Comparison of ENCODE assay signal across 15 cellular contexts in genomic region chr6:9204171-9204570, GRCh38.
DNase-seq lines count a peak whose midpoint lies in the region; ATAC-seq and TF ChIP-seq lines count a peak whose summit lies in the region.
"Had no signal": no experiment of that assay in that cellular context is flagged by ENCODE, and none has a peak within 500 bp of the region (broad histone marks: within the 10 kb centered on the region; RNA-seq: fewer than 3 reads in every experiment).

No MANE protein-coding gene starts in this region.

- H4K20me1 ChIP-seq in fibroblast of lung (ENCODE audit: control insufficient read depth, extremely low read depth, insufficient read depth, low read length) = no peaks in the 10 kb centered on the region

- no peak overlapping the region for H3K4me2 ChIP-seq in fibroblast of lung (ENCODE audit: extremely low read depth, insufficient read depth, low read length)

- WGBS in aorta, 2 donors = 18 to 35% methylated on average over 1 of the region's 1 CpG

- H3K27me3 ChIP-seq in fibroblast of lung (ENCODE audit: control insufficient read depth, insufficient read depth, low read length) (no peaks in the 10 kb centered on the region), aorta (ENCODE audit: control insufficient read depth in 1 of 2, insufficient read depth in 2 of 2, low read length in 1 of 2) (peaks cover 0 to 1% of the 10 kb centered on the region in 2 donors)
- H3K27me3 ChIP-seq: colonic mucosa had no signal

- H3K4me3 Mint-ChIP-seq in activated CD4-positive, alpha-beta memory T cell treated with anti-CD3 and anti-CD28 coated beads, Interleukin-2, amount 10 ng/mL, durations not matched to agents 7 days and 5 days = no peak overlapping the region
- H3K4me3 Mint-ChIP-seq: activated CD4-positive, alpha-beta T cell treated with anti-CD3 and anti-CD28 coated beads, Interleukin-2, amount 10 ng/mL, durations not matched to agents 7 days and 5 days had no signal

- H3K79me2 ChIP-seq in fibroblast of lung (ENCODE audit: control insufficient read depth, insufficient read depth, low read length) = no peaks in the 10 kb centered on the region

- H3K27me3 Mint-ChIP-seq in activated CD4-positive, alpha-beta memory T cell treated with anti-CD3 and anti-CD28 coated beads, Interleukin-2, amount 10 ng/mL, durations not matched to agents 7 days and 5 days = no peaks in the 10 kb centered on the region
- H3K27me3 Mint-ChIP-seq: activated CD4-positive, alpha-beta T cell treated with anti-CD3 and anti-CD28 coated beads, Interleukin-2, amount 10 ng/mL, durations not matched to agents 7 days and 5 days; progenitor cell of endocrine pancreas had no signal

- no peaks in the 10 kb centered on the region for H3K4me1 Mint-ChIP-seq in activated CD4-positive, alpha-beta memory T cell treated with anti-CD3 and anti-CD28 coated beads, Interleukin-2, amount 10 ng/mL, durations not matched to agents 7 days and 5 days
- H3K4me1 Mint-ChIP-seq: activated CD4-positive, alpha-beta T cell treated with anti-CD3 and anti-CD28 coated beads, Interleukin-2, amount 10 ng/mL, durations not matched to agents 7 days and 5 days had no signal

- peaks cover 8% of the 10 kb centered on the region for H3K9me3 Mint-ChIP-seq in activated CD4-positive, alpha-beta memory T cell treated with anti-CD3 and anti-CD28 coated beads, Interleukin-2, amount 10 ng/mL, durations not matched to agents 7 days and 5 days

- H3K27ac ChIP-seq in fibroblast of lung (ENCODE audit: insufficient read depth, low read length) (no peak overlapping the region), aorta (ENCODE audit: low read depth in 1 of 2, low read length in 2 of 2) (no peak overlapping the region)
- H3K27ac ChIP-seq: 22Rv1, colonic mucosa had no signal

- CTCF ChIA-PET in activated CD4-positive, alpha-beta memory T cell treated with anti-CD3 and anti-CD28 coated beads, Interleukin-2, amount 10 ng/mL, durations not matched to agents 7 days and 5 days (lab: Charles Lee) = no interaction called here

- no peak overlapping the region for H3K4me3 ChIP-seq in fibroblast of lung (replicated peaks in 1 of 4; ENCODE audit: control extremely low read depth in 1 of 4, insufficient read depth in 1 of 4, low read depth in 3 of 4, low read length in 4 of 4)
- no peak overlapping the region for H3K4me3 ChIP-seq in aorta (ENCODE audit: low read length in 2 of 2)
- H3K4me3 ChIP-seq: colonic mucosa had no signal

- no peak overlapping the region for H3K9ac ChIP-seq in fibroblast of lung (ENCODE audit: insufficient read depth, low read length)

- intact Hi-C loops in aorta (cut with DNase I) = no loop called here

- H2AFZ ChIP-seq in fibroblast of lung (ENCODE audit: low read length) = no peak overlapping the region

- no peak for ATAC-seq in HG03571 (IDR thresholded peaks at IDR 0.05; ENCODE audit: unreplicated experiment)
- no peak for ATAC-seq in aorta (ENCODE audit: low FRiP score)

- H3K36me3 ChIP-seq in fibroblast of lung (ENCODE audit: control insufficient read depth, insufficient read depth, low read length) (no peaks in the 10 kb centered on the region), aorta (ENCODE audit: control insufficient read depth in 1 of 2, insufficient read depth in 2 of 2, low read length in 1 of 2) (no peaks in the 10 kb centered on the region)
- H3K36me3 ChIP-seq: colonic mucosa had no signal

- H3K9me3 ChIP-seq in fibroblast of lung (ENCODE audit: control insufficient read depth, insufficient read depth, low read depth, low read length) (no peaks in the 10 kb centered on the region), aorta (ENCODE audit: control insufficient read depth, low read length) (no peaks in the 10 kb centered on the region)
- H3K9me3 ChIP-seq: colonic mucosa had no signal

- DNase-seq in DMS 273 (lab: John Stamatoyannopoulos, UW; ENCODE audit: unreplicated experiment) (peak; percentile 17), DMS 273 treated with DMSO at 0.1 percent for 48 hours (lab: John Stamatoyannopoulos, UW) (no peak), T1000 (lab: John Stamatoyannopoulos, UW) (peak; percentile 36), fibroblast of lung (ENCODE audit: low read depth in 2 of 2) (peak; percentile 75 to 81), aorta (no peak), T-helper 1 cell (no peak)
- no peak for DNase-seq in activated CD4-positive, alpha-beta memory T cell treated with anti-CD3 and anti-CD28 coated beads, Interleukin-2, amount 10 ng/mL, durations not matched to agents 7 days and 5 days
- DNase-seq: activated CD4-positive, alpha-beta T cell treated with anti-CD3 and anti-CD28 coated beads, Interleukin-2, amount 10 ng/mL, durations not matched to agents 7 days and 5 days; colonic mucosa; DND-41; NCI-H1417; stimulated activated CD4-positive, alpha-beta T cell treated with anti-CD3 and anti-CD28 coated beads, Interleukin-4, amount 100 ng/mL, for 4 hours had no signal

- POLR2A ChIA-PET in activated CD4-positive, alpha-beta memory T cell treated with anti-CD3 and anti-CD28 coated beads, Interleukin-2, amount 10 ng/mL, durations not matched to agents 7 days and 5 days (lab: Charles Lee) = no interaction called here

- H3K27ac Mint-ChIP-seq in activated CD4-positive, alpha-beta memory T cell treated with anti-CD3 and anti-CD28 coated beads, Interleukin-2, amount 10 ng/mL, durations not matched to agents 7 days and 5 days = no peak overlapping the region
- H3K27ac Mint-ChIP-seq: activated CD4-positive, alpha-beta T cell treated with anti-CD3 and anti-CD28 coated beads, Interleukin-2, amount 10 ng/mL, durations not matched to agents 7 days and 5 days; progenitor cell of endocrine pancreas had no signal

- H3K4me1 ChIP-seq in fibroblast of lung (ENCODE audit: control insufficient read depth, extremely low read depth, insufficient read depth, low read length) (no peaks in the 10 kb centered on the region), aorta (ENCODE audit: control insufficient read depth in 1 of 2, insufficient read depth in 2 of 2, low read length in 2 of 2) (no peaks in the 10 kb centered on the region)
- H3K4me1 ChIP-seq: colonic mucosa had no signal

- TF ChIP-seq CTCF in fibroblast of lung (conservative IDR thresholded peaks at IDR 0.05 in 1 of 2, IDR thresholded peaks at IDR 0.05 in 1 of 2; ENCODE audit: low read depth in 1 of 2, low read length in 2 of 2) = no peak

- H3K36me3 Mint-ChIP-seq in activated CD4-positive, alpha-beta memory T cell treated with anti-CD3 and anti-CD28 coated beads, Interleukin-2, amount 10 ng/mL, durations not matched to agents 7 days and 5 days (ENCODE audit: low read depth) = no peaks in the 10 kb centered on the region

Comparison
In these comparisons a context has a peak if more than half of its experiments do, and no peak if none do; other contexts are left out.
1. DNase-seq: peak in DMS 273 (single experiment), T1000 (single experiment) and fibroblast of lung (2 of 2); none in DMS 273 treated with DMSO at 0.1 percent for 48 hours (single experiment), aorta (0 of 2), T-helper 1 cell (0 of 5) and activated CD4-positive, alpha-beta memory T cell treated with anti-CD3 and anti-CD28 coated beads, Interleukin-2, amount 10 ng/mL, durations not matched to agents 7 days and 5 days (single experiment).